ENCODE assay signal across 1 cellular context in the genomic region with DNA sequence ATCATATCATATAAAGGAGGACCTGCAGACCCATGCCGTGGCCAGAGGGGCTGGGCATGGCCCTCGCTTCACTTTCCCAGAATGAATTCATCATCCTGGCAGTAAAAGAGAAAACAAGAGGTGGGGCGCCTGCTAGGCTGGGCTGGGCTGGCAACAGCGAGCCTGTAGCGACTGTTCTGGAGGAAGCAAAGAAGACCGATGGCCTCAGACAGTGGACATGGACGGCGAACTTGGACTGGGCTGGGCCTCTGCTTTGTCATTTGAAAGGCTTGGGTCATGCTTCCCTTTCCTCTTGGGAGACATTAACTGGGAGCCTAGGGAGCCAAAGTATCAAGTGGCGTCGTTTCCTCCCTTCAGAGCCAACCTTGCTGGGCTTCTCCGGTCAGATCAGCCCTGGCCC.
TF ChIP-seq lines count a peak whose summit lies in the region.

No MANE protein-coding gene starts in this region.

TF ChIP-seq in HepG2, 621 proteins besides CTCF, POLR2A, EP300 and RAD21:
- TF ChIP-seq, protein P1, sequence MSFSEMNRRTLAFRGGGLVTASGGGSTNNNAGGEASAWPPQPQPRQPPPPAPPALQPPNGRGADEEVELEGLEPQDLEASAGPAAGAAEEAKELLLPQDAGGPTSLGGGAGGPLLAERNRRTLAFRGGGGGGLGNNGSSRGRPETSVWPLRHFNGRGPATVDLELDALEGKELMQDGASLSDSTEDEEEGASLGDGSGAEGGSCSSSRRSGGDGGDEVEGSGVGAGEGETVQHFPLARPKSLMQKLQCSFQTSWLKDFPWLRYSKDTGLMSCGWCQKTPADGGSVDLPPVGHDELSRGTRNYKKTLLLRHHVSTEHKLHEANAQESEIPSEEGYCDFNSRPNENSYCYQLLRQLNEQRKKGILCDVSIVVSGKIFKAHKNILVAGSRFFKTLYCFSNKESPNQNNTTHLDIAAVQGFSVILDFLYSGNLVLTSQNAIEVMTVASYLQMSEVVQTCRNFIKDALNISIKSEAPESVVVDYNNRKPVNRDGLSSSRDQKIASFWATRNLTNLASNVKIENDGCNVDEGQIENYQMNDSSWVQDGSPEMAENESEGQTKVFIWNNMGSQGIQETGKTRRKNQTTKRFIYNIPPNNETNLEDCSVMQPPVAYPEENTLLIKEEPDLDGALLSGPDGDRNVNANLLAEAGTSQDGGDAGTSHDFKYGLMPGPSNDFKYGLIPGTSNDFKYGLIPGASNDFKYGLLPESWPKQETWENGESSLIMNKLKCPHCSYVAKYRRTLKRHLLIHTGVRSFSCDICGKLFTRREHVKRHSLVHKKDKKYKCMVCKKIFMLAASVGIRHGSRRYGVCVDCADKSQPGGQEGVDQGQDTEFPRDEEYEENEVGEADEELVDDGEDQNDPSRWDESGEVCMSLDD (CRISPR knock-in tag; IDR thresholded peaks at IDR 0.05; ENCODE audit: borderline replicate concordance) = no peak
- 0 out of 2 replicates have a peak, but pooled peaks have one; percentile 56 for TF ChIP-seq ZNF777 (CRISPR knock-in tag; IDR thresholded peaks at IDR 0.05)
TF ChIP-seq in HepG2: peak in this region for 1.
